ENCODE assay signal across 1 cellular context in genomic region chr1:68800182-68800581, GRCh38.
TF ChIP-seq lines count a peak whose summit lies in the region.

No MANE protein-coding gene starts in this region.

TF ChIP-seq in GM23338, 12 proteins besides CTCF, POLR2A, EP300 and RAD21 (continued from another document):
- TF ChIP-seq REST (IDR thresholded peaks at IDR 0.05; ENCODE audit: unreplicated experiment) (no peak), NANOG (IDR thresholded peaks at IDR 0.05; ENCODE audit: borderline replicate concordance) (no peak), ETS1 (IDR thresholded peaks at IDR 0.05) (no peak), ZNF462 (CRISPR knock-in tag; IDR thresholded peaks at IDR 0.05) (no peak), EZH2 (IDR thresholded peaks at IDR 0.05; ENCODE audit: low read depth, unreplicated experiment) (no peak), JUNB (IDR thresholded peaks at IDR 0.05; ENCODE audit: unreplicated experiment) (no peak)
